ENCODE assay signal across 16 cellular contexts in genomic region chr5:17907094-17907493, GRCh38.
DNase-seq lines count a peak whose midpoint lies in the region; ATAC-seq and TF ChIP-seq lines count a peak whose summit lies in the region.
"Had no signal": no experiment of that assay in that cellular context is flagged by ENCODE, and none has a peak within 500 bp of the region (broad histone marks: within the 10 kb centered on the region; RNA-seq: fewer than 3 reads in every experiment).

No MANE protein-coding gene starts in this region.

- H3K4me3 ChIP-seq in NB4 (ENCODE audit: low read depth, low read length), result no peak overlapping the region
- H3K4me3 ChIP-seq: SJSA1, skin epidermis, stomach had no signal

- no peak for TF ChIP-seq POLR2A in NB4 (IDR thresholded peaks at IDR 0.05; ENCODE audit: extremely low read depth, insufficient read length)

- TF ChIP-seq CTCF in NB4 (IDR thresholded peaks at IDR 0.05; ENCODE audit: low read depth, low read length), result no peak

- DNase-seq in NB4 (ENCODE audit: low read depth) (peak; percentile 20), NAMALWA (ENCODE audit: low spot score) (no peak), NCI-H128 (lab: John Stamatoyannopoulos, UW; ENCODE audit: unreplicated experiment) (no peak), NCI-H82 treated with DMSO at 0.1 percent for 48 hours (lab: John Stamatoyannopoulos, UW; ENCODE audit: unreplicated experiment) (no peak)
- DNase-seq: activated CD4-positive, alpha-beta memory T cell treated with anti-CD3 and anti-CD28 coated beads, Interleukin-2, amount 10 ng/mL, durations not matched to agents 7 days and 5 days; activated effector memory CD4-positive, alpha-beta T cell treated with anti-CD3 and anti-CD28 coated beads, Interleukin-2, amount 50 U/mL, for 16 hours; aorta; NCI-H1436; NCI-H2227 treated with DMSO at 0.1 percent for 48 hours; stomach had no signal

- ATAC-seq in GM18499 (IDR thresholded peaks at IDR 0.05; ENCODE audit: insufficient read depth, unreplicated experiment) (peak; percentile 52), GM21423 (IDR thresholded peaks at IDR 0.05; ENCODE audit: unreplicated experiment) (peak; percentile 63), HG02973 (IDR thresholded peaks at IDR 0.05; ENCODE audit: unreplicated experiment) (peak; percentile 67), HG03457 (IDR thresholded peaks at IDR 0.05; ENCODE audit: unreplicated experiment) (no peak)
